Comparison of ENCODE assay signal across 15 cellular contexts in the genomic region with DNA sequence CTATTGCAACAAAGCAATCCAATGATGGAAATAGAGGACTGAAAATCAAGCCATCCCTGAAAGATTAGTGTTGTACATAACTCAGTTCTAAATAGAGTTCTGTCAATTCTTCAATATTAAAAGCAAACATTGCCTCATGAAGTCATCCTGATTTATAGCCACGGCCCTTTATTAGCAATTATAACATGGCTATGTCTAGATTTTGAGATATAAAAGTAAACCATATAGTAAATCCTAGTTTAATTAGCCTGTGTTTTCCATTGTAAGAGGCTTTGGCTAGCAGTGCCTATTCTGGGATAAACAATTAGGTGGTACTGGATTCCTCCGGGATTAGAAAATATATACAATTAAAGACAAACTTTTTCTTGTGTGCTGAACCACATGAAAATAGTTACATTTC. TPM values are rescaled to one million over a fixed set of nuclear protein-coding genes. Genes with fewer than 3 reads are reported as not detected.
"Had no signal": no experiment of that assay in that cellular context is flagged by ENCODE, and none has a peak within 500 bp of the region (broad histone marks: within the 10 kb centered on the region; RNA-seq: fewer than 3 reads in every experiment).

No MANE protein-coding gene starts in this region.

- H3K27ac ChIP-seq: ascending aorta, RWPE1 had no signal

- H3K36me3 ChIP-seq: ascending aorta, MG63 had no signal

- H3K9me3 ChIP-seq: ascending aorta, MG63 had no signal

- H3K4me3 ChIP-seq: ascending aorta, MG63 had no signal

- DNase-seq: activated CD4-positive, alpha-beta T cell treated with anti-CD3 and anti-CD28 coated beads for 36 hours; activated CD4-positive, alpha-beta T cell treated with anti-CD3 and anti-CD28 coated beads, Interleukin-2, amount 10 ng/mL, durations not matched to agents 7 days and 5 days; activated CD4-positive, alpha-beta T cell treated with anti-CD3 and anti-CD28 coated beads, Interleukin-2, amount 50 U/mL, for 48 hours; activated CD8-positive, alpha-beta T cell treated with anti-CD3 and anti-CD28 coated beads, Interleukin-2, amount 10 ng/mL, durations not matched to agents 7 days and 5 days; activated gamma-delta T cell; activated naive CD4-positive, alpha-beta T cell treated with Interleukin-2 at 50 U/mL for 16 hours; activated naive CD8-positive, alpha-beta T cell treated with anti-CD3 and anti-CD28 coated beads, Interleukin-2, amount 10 ng/mL, durations not matched to agents 7 days and 5 days; activated T-cell treated with anti-CD3 and anti-CD28 coated beads, Interleukin-2, amount 50 U/mL, for 24 hours; MG63; NCI-H2081 treated with DMSO at 0.1 percent for 48 hours; SIG-M5 had no signal

- H3K4me1 ChIP-seq: ascending aorta had no signal

- H3K27me3 ChIP-seq: ascending aorta, MG63 had no signal

RNA-seq across cellular contexts. Expression of gene VIT, which starts 33.2 kb away (rescaled TPM):
- total RNA-seq: activated CD4-positive, alpha-beta T cell treated with anti-CD3 and anti-CD28 coated beads for 36 hours; activated CD4-positive, alpha-beta T cell treated with anti-CD3 and anti-CD28 coated beads, Interleukin-2, amount 10 ng/mL, durations not matched to agents 7 days and 5 days; activated CD8-positive, alpha-beta T cell treated with anti-CD3 and anti-CD28 coated beads, Interleukin-2, amount 10 ng/mL, durations not matched to agents 7 days and 5 days; activated naive CD8-positive, alpha-beta T cell treated with anti-CD3 and anti-CD28 coated beads, Interleukin-2, amount 10 ng/mL, durations not matched to agents 7 days and 5 days; activated T-helper 2 cell treated with anti-CD3 and anti-CD28 coated beads, Interferon-gamma antibody, Interleukin-2, Interleukin-4, amounts not matched to agents 10 μg/mL and 5 μg/mL and 100 μg/mL, durations not matched to agents 14 hours and 24 hours and 36 hours; SK-MEL-5 had no signal
